In genomic region chr2:150483532-150483931, GRCh38 we compare ENCODE assay signal across 11 cellular contexts. TPM values are rescaled to one million over a fixed set of nuclear protein-coding genes. Genes with fewer than 3 reads are reported as not detected.
DNase-seq lines count a peak whose midpoint lies in the region; ATAC-seq, FAIRE-seq and TF ChIP-seq lines count a peak whose summit lies in the region.
"Had no signal": no experiment of that assay in that cellular context is flagged by ENCODE, and none has a peak within 500 bp of the region (broad histone marks: within the 10 kb centered on the region; RNA-seq: fewer than 3 reads in every experiment).

No MANE protein-coding gene starts in this region.

- in situ Hi-C loops in brain microvascular endothelial cell (cut with HindIII; ENCODE audit: low pct_ligation_motif_present, low sequenced_read_pairs): no loop called here

- H3K4me1 ChIP-seq in keratinocyte (ENCODE audit: control insufficient read depth, extremely low read depth, insufficient read depth, low read length): peaks cover 55% of the 10 kb centered on the region
- peaks cover 33 to 64% of the 10 kb centered on the region in 2 donors for H3K4me1 ChIP-seq in thoracic aorta (ENCODE audit: control insufficient read depth in 1 of 2, low read depth in 2 of 2)

- ATAC-seq in thoracic aorta (ENCODE audit: insufficient number of reproducible peaks, low FRiP score, low read depth): no peak
- no peak for ATAC-seq in CD4-positive, alpha-beta T cell (ENCODE audit: poor library complexity)
- ATAC-seq: K562 had no signal

- H4K20me1 ChIP-seq in keratinocyte (ENCODE audit: control insufficient read depth, extremely low read depth, insufficient read depth, low read length): peaks cover 20% of the 10 kb centered on the region

- no peak for TF ChIP-seq CTCF in HFF-Myc (IDR thresholded peaks at IDR 0.05; ENCODE audit: low read depth, low read length, missing control alignments)
- TF ChIP-seq CTCF in brain microvascular endothelial cell (IDR thresholded peaks at IDR 0.05; ENCODE audit: low read depth, low read length, missing control alignments): no peak
- TF ChIP-seq CTCF in keratinocyte (optimal IDR thresholded peaks at IDR 0.05 in 1 of 3, IDR thresholded peaks at IDR 0.05 in 1 of 3, conservative IDR thresholded peaks at IDR 0.05 in 1 of 3; ENCODE audit: extremely low read depth in 1 of 3, insufficient read depth in 2 of 3, low read length in 3 of 3): no peak
- TF ChIP-seq CTCF in thoracic aorta (IDR thresholded peaks at IDR 0.05): no peak
- no peak for TF ChIP-seq CTCF in CD4-positive, alpha-beta T cell (IDR thresholded peaks at IDR 0.05)

- no peak overlapping the region for H2AFZ ChIP-seq in keratinocyte (ENCODE audit: control insufficient read depth, low read length)

- POLR2A ChIA-PET in CD4-positive, alpha-beta T cell (lab: Charles Lee): no interaction called here

- no peaks in the 10 kb centered on the region for H3K9me1 ChIP-seq in keratinocyte (ENCODE audit: control insufficient read depth, extremely low read depth, insufficient read depth, low read length)

- no peak overlapping the region for H3K27ac Mint-ChIP-seq in CD4-positive, alpha-beta T cell
- H3K27ac Mint-ChIP-seq: activated naive CD4-positive, alpha-beta T cell treated with anti-CD3 and anti-CD28 coated beads, Interleukin-2, amount 10 ng/mL, durations not matched to agents 7 days and 5 days had no signal

- no peaks in the 10 kb centered on the region for H3K9me3 ChIP-seq in keratinocyte (ENCODE audit: control insufficient read depth, low read depth, low read length)
- no peaks in the 10 kb centered on the region for H3K9me3 ChIP-seq in thoracic aorta
- H3K9me3 ChIP-seq in CD4-positive, alpha-beta T cell (ENCODE audit: control insufficient read depth, low read length): no peaks in the 10 kb centered on the region

- H3K79me2 ChIP-seq in keratinocyte (ENCODE audit: control insufficient read depth, insufficient read depth, low read length): peaks cover 72% of the 10 kb centered on the region

- intact Hi-C loops in CD4-positive, alpha-beta T cell (cut with DNase I, micrococcal nuclease): loop anchor here in 1 of 2 experiments (5.0 kb wide), 1 partner anchor 886 kb away; no protein-coding TSS in a partner anchor

- H3K4me3 Mint-ChIP-seq in CD4-positive, alpha-beta T cell: no peak overlapping the region
- H3K4me3 Mint-ChIP-seq: activated naive CD4-positive, alpha-beta T cell treated with anti-CD3 and anti-CD28 coated beads, Interleukin-2, amount 10 ng/mL, durations not matched to agents 7 days and 5 days had no signal

- peak overlapping the region; percentile 100 for H3K9ac ChIP-seq in keratinocyte (ENCODE audit: control insufficient read depth, extremely low read depth, insufficient read depth, low read length)

- peaks cover 47% of the 10 kb centered on the region for H3K36me3 ChIP-seq in brain microvascular endothelial cell (replicated peaks)
- H3K36me3 ChIP-seq in keratinocyte (ENCODE audit: control insufficient read depth in 2 of 2, extremely low read depth in 1 of 2, insufficient read depth in 2 of 2, low read length in 2 of 2): peaks cover 5 to 23% of the 10 kb centered on the region in 2 experiments
- H3K36me3 ChIP-seq in thoracic aorta: no peaks in the 10 kb centered on the region

- H3K27ac ChIP-seq in brain microvascular endothelial cell (peak overlapping the region; percentile 94), keratinocyte (ENCODE audit: control insufficient read depth, insufficient read depth, low read length) (peak overlapping the region; percentile 99), thoracic aorta (peak overlapping the region; percentile 43 to 99)
- no peak overlapping the region for H3K27ac ChIP-seq in CD4-positive, alpha-beta T cell (ENCODE audit: low read depth, low read length)

- DNase-seq in HFF-Myc (ENCODE audit: extremely low read depth, low read depth) (no peak), brain microvascular endothelial cell (no peak), keratinocyte (ENCODE audit: low read depth, low spot score) (no peak), thoracic aorta (ENCODE audit: low spot score) (no peak), RKO (ENCODE audit: low spot score) (no peak), NCI-H2227 (lab: John Stamatoyannopoulos, UW; ENCODE audit: unreplicated experiment) (no peak)
- no peak for DNase-seq in CD4-positive, alpha-beta T cell
- DNase-seq: activated naive CD4-positive, alpha-beta T cell treated with anti-CD3 and anti-CD28 coated beads, Interleukin-2, amount 10 ng/mL, durations not matched to agents 7 days and 5 days; NCI-H1694 had no signal

- no peak for FAIRE-seq in keratinocyte (lab: Jason Lieb, UNC)
- FAIRE-seq: islet of Langerhans, K562 had no signal

- H3K36me3 Mint-ChIP-seq in CD4-positive, alpha-beta T cell (ENCODE audit: low read depth): no peaks in the 10 kb centered on the region

- H3K4me3 ChIP-seq in HFF-Myc (replicated peaks; ENCODE audit: low read depth, low read length): peak overlapping the region; percentile 97
- no peak overlapping the region for H3K4me3 ChIP-seq in brain microvascular endothelial cell (ENCODE audit: low read depth, low read length)
- peak overlapping the region; percentile 3 to 99 (median 93) for H3K4me3 ChIP-seq in keratinocyte (ENCODE audit: control insufficient read depth in 2 of 3, extremely low read depth in 1 of 3, insufficient read depth in 2 of 3, low read depth in 1 of 3, low read length in 3 of 3)
- H3K4me3 ChIP-seq in thoracic aorta: no peak overlapping the region
- H3K4me3 ChIP-seq: K562 had no signal

- peaks cover 12% of the 10 kb centered on the region for H3K4me1 Mint-ChIP-seq in CD4-positive, alpha-beta T cell (ENCODE audit: low read depth)

- no peaks in the 10 kb centered on the region for H3K9me3 Mint-ChIP-seq in CD4-positive, alpha-beta T cell
- H3K9me3 Mint-ChIP-seq: activated naive CD4-positive, alpha-beta T cell treated with anti-CD3 and anti-CD28 coated beads, Interleukin-2, amount 10 ng/mL, durations not matched to agents 7 days and 5 days had no signal

- CTCF ChIA-PET in CD4-positive, alpha-beta T cell (lab: Charles Lee): no interaction called here

- dilution Hi-C loops in keratinocyte (cut with MboI; ENCODE audit: extremely low pct_ligation_motif_present, low sequenced_read_pairs): no loop called here

- H3K4me2 ChIP-seq in keratinocyte (ENCODE audit: control insufficient read depth, extremely low read depth, insufficient read depth, low read depth, low read length): peak overlapping the region; percentile 88

- H3K27me3 Mint-ChIP-seq in CD4-positive, alpha-beta T cell: peaks cover 51% of the 10 kb centered on the region

- H3K27me3 ChIP-seq in brain microvascular endothelial cell (replicated peaks): no peaks in the 10 kb centered on the region
- no peaks in the 10 kb centered on the region for H3K27me3 ChIP-seq in keratinocyte (ENCODE audit: control insufficient read depth, extremely low read depth, insufficient read depth, low read length)
- no peaks in the 10 kb centered on the region for H3K27me3 ChIP-seq in thoracic aorta (replicated peaks; ENCODE audit: insufficient read depth)
- peaks cover 41% of the 10 kb centered on the region for H3K27me3 ChIP-seq in CD4-positive, alpha-beta T cell (ENCODE audit: control insufficient read depth, insufficient read depth, low read length)

RNA-seq across cellular contexts. Expression of gene RND3, which starts 3.9 kb away (rescaled TPM):
- 73.4 to 298 TPM (median 202 TPM) in 3 replicates for polyA plus RNA-seq in keratinocyte
- polyA plus RNA-seq in keratinocyte (2011; ENCODE audit: low read depth): 1,211 TPM
- polyA plus RNA-seq in keratinocyte (2011; cell fraction: cytosol; rRNA removed): 95.0 and 179 TPM in 2 replicates
- 415 and 426 TPM in 2 replicates for polyA plus RNA-seq in keratinocyte (2011; cell fraction: nucleus; rRNA removed)
- 72.3 and 220 TPM in 2 replicates for polyA plus RNA-seq in keratinocyte (2012; ENCODE audit: low replicate concordance)
- 78.5 to 330 TPM (median 235 TPM) in 3 replicates for polyA minus RNA-seq in keratinocyte
- polyA minus RNA-seq in keratinocyte (2011; cell fraction: cytosol; rRNA and poly(A)+ RNA removed): 71.2 TPM
- polyA minus RNA-seq in keratinocyte (2011; cell fraction: nucleus; rRNA and poly(A)+ RNA removed): 124 and 484 TPM in 2 replicates
- 100 to 1,000 TPM in 1 of 2 donors, 10 to 100 TPM in 1; 27.9 to 119 TPM for total RNA-seq in thoracic aorta
- total RNA-seq in CD4-positive, alpha-beta T cell: not detected

Comparison
In these comparisons a context has a peak if more than half of its experiments do, and no peak if none do; other contexts are left out.
1. H3K4me3 ChIP-seq: peak in HFF-Myc (single experiment) and keratinocyte (3 of 3); none in brain microvascular endothelial cell (single experiment) and thoracic aorta (single experiment).
2. RNA of gene RND3, which starts 3.9 kb away (total RNA-seq): 27.9 to 119 TPM in thoracic aorta; not detected in CD4-positive, alpha-beta T cell; every median in the first group is over 10 times any median in the second.